Comparison of ENCODE assay signal across 1 cellular context in the genomic region with DNA sequence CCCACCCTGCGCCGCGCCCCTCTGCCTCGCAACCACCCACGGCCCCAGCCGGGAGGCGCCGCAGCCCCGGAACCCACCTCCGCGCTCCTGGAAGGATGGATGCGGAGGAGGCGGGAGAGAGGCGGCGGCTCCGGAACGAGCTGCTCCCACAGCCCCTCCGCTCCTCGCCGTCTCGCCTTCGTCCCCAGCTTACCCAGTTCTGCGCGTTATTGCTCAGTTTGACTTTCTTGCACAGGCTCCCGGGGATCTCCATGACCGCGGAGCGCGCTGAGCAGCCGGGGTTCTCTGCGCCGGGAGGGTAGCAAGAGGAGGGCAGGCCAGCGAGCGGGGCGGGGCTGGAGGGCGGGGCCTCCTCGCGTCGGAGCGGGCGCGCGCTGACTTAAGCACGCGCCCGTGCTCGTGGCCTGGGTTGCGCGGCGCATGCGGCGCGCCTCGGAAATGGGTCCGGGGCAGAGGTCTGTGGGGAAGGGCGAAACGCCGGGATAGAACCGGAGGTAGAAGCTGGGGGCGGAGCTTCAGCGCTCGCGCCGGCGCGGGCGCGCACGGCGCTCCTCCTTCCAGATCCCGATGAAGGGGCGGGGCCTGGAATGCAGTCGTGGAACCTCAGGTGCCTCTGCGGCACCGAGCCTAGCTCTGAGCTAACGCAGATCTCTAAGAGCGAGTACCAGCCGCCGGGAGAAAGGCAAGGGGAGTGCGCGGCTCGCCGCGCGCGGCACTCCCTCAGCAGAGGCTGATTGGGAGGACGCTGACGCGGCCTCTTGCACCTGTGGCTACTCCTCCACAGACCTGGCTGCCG.
TF ChIP-seq lines count a peak whose summit lies in the region.

A gene (minus strand): TSS at position 308 of the 796 bp plus-strand sequence. CDS start 55 bp downstream, at position 253.

TF ChIP-seq in GM23338, 12 proteins besides CTCF, POLR2A, EP300 and RAD21 (continued from another document):
- TF ChIP-seq, protein P1, sequence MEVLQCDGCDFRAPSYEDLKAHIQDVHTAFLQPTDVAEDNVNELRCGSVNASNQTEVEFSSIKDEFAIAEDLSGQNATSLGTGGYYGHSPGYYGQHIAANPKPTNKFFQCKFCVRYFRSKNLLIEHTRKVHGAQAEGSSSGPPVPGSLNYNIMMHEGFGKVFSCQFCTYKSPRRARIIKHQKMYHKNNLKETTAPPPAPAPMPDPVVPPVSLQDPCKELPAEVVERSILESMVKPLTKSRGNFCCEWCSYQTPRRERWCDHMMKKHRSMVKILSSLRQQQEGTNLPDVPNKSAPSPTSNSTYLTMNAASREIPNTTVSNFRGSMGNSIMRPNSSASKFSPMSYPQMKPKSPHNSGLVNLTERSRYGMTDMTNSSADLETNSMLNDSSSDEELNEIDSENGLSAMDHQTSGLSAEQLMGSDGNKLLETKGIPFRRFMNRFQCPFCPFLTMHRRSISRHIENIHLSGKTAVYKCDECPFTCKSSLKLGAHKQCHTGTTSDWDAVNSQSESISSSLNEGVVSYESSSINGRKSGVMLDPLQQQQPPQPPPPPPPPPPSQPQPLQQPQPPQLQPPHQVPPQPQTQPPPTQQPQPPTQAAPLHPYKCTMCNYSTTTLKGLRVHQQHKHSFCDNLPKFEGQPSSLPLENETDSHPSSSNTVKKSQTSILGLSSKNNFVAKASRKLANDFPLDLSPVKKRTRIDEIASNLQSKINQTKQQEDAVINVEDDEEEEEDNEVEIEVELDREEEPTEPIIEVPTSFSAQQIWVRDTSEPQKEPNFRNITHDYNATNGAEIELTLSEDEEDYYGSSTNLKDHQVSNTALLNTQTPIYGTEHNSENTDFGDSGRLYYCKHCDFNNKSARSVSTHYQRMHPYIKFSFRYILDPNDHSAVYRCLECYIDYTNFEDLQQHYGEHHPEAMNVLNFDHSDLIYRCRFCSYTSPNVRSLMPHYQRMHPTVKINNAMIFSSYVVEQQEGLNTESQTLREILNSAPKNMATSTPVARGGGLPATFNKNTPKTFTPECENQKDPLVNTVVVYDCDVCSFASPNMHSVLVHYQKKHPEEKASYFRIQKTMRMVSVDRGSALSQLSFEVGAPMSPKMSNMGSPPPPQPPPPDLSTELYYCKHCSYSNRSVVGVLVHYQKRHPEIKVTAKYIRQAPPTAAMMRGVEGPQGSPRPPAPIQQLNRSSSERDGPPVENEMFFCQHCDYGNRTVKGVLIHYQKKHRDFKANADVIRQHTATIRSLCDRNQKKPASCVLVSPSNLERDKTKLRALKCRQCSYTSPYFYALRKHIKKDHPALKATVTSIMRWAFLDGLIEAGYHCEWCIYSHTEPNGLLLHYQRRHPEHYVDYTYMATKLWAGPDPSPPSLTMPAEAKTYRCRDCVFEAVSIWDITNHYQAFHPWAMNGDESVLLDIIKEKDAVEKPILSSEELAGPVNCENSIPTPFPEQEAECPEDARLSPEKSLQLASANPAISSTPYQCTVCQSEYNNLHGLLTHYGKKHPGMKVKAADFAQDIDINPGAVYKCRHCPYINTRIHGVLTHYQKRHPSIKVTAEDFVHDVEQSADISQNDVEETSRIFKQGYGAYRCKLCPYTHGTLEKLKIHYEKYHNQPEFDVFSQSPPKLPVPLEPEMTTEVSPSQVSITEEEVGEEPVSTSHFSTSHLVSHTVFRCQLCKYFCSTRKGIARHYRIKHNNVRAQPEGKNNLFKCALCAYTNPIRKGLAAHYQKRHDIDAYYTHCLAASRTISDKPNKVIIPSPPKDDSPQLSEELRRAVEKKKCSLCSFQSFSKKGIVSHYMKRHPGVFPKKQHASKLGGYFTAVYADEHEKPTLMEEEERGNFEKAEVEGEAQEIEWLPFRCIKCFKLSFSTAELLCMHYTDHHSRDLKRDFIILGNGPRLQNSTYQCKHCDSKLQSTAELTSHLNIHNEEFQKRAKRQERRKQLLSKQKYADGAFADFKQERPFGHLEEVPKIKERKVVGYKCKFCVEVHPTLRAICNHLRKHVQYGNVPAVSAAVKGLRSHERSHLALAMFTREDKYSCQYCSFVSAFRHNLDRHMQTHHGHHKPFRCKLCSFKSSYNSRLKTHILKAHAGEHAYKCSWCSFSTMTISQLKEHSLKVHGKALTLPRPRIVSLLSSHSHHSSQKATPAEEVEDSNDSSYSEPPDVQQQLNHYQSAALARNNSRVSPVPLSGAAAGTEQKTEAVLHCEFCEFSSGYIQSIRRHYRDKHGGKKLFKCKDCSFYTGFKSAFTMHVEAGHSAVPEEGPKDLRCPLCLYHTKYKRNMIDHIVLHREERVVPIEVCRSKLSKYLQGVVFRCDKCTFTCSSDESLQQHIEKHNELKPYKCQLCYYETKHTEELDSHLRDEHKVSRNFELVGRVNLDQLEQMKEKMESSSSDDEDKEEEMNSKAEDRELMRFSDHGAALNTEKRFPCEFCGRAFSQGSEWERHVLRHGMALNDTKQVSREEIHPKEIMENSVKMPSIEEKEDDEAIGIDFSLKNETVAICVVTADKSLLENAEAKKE (CRISPR knock-in tag; IDR thresholded peaks at IDR 0.05), result no peak
- TF ChIP-seq NANOG (IDR thresholded peaks at IDR 0.05; ENCODE audit: borderline replicate concordance) (no peak), JUNB (IDR thresholded peaks at IDR 0.05; ENCODE audit: unreplicated experiment) (no peak), EZH2 (IDR thresholded peaks at IDR 0.05; ENCODE audit: low read depth, unreplicated experiment) (no peak)
